ENCODE assay signal across 8 cellular contexts in the genomic region with DNA sequence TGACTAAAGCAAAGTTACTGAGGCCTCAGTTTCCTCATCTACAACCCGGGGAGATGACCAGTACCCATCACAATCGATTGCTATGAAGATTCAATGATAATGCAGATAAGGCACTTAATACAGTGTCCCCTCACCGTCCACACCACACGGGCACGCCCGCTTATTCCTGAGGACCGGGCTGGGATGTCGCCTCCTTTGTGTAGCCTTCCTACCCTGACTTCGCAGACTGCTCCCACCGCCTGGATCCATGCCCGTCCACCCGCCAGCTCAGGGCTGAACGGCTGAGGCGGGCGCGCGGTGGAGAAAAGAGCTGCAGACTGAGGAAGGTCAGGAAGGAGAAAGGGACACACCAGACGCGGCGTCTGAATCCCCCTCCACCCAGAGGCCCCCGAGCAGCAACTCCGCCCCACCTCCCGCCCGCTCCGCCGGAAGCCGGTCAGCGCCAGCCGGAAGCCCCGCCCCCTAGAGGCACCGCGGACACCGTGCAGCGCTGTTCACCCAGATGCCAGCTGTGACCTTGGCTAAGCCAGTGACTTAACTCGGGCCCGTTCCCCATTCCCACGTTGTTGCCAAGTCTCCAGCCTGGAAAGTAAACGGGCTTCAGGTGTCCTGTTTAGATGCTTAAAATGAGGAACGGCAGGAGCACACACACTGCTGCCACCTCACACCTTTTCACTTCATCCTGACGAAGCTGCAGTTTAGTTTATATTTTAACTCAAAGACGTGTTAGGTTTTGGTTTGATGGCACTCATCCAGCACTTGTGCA.
A peak's percentile ranks its signal among the peaks of the same experiment; 100 is the strongest.
DNase-seq lines count a peak whose midpoint lies in the region; ATAC-seq, FAIRE-seq and TF ChIP-seq lines count a peak whose summit lies in the region.

KRABD2 (minus strand) TSS at position 403 of the 766 bp plus-strand sequence.

- ATAC-seq in A549 (peak; percentile 93 to 95), GM18858 (IDR thresholded peaks at IDR 0.05; ENCODE audit: unreplicated experiment) (peak; percentile 46), HG03139 (IDR thresholded peaks at IDR 0.05; ENCODE audit: unreplicated experiment) (peak; percentile 69)

- no peak for TF ChIP-seq EP300 in A549 (IDR thresholded peaks at IDR 0.05)

- no peak for TF ChIP-seq RAD21 in A549 (conservative IDR thresholded peaks at IDR 0.05 in 1 of 2, IDR thresholded peaks at IDR 0.05 in 1 of 2)

- peaks cover 55% of the 10 kb centered on the region for H3K4me1 ChIP-seq in A549

- TF ChIP-seq CTCF in A549 (IDR thresholded peaks at IDR 0.05) = peak; percentile 38

- no peaks in the 10 kb centered on the region for H3K27me3 ChIP-seq in layer of hippocampus (ENCODE audit: control insufficient read depth, insufficient read depth, low read length)

- POLR2A ChIA-PET in A549 (lab: Yijun Ruan, JAX) = interaction anchor here (0.6 to 2.5 kb wide), 11 partner anchors 14 to 749 kb away, joined by 3 to 14 read pairs (median 3); partner anchors contain the start of genes CTC1, NDEL1, PFAS and SAT2

- H3K4me3 ChIP-seq in A549 = peak within 1 kb of the TSS; percentile 50

- CTCF ChIA-PET in A549 (lab: Yijun Ruan, JAX) = interaction anchor here (0.6 to 2.2 kb wide), 22 partner anchors 11 to 1886 kb away, joined by 3 to 7 read pairs (median 4); partner anchors contain the start of genes BORCS6 and NDEL1

- 2% methylated on average over 34 of the region's 41 CpGs for WGBS in A549 (ENCODE audit: missing lambda C conversion rate)

- H3K4me2 ChIP-seq in A549 = peak within 1 kb of the TSS; percentile 91

- DNase-seq in A549 (ENCODE audit: low read depth in 1 of 2, low spot score in 1 of 2) = peak; percentile 92 to 99
- DNase-seq in NCI-H460 (ENCODE audit: extremely low read depth, low read depth) = peak; percentile 88
- peak; percentile 86 to 88 for DNase-seq in activated CD4-positive, alpha-beta T cell treated with anti-CD3 and anti-CD28 coated beads for 4 hours
- peak; percentile 70 to 86 for DNase-seq in stimulated activated CD4-positive, alpha-beta T cell treated with anti-CD3 and anti-CD28 coated beads, Interleukin-1b, Interleukin-23, amount 100 ng/mL, for 1 hour (ENCODE audit: low read depth in 2 of 2)

- H3K9me3 ChIP-seq in A549 = no peaks in the 10 kb centered on the region

- peak within 1 kb of the TSS; percentile 76 to 93 for H3K27ac ChIP-seq in A549
- peak within 1 kb of the TSS; percentile 96 for H3K27ac ChIP-seq in cingulate gyrus (ENCODE audit: low read depth, low read length)
- peak within 1 kb of the TSS; percentile 87 for H3K27ac ChIP-seq in layer of hippocampus (ENCODE audit: low read depth, low read length)

- FAIRE-seq in A549 (lab: Jason Lieb, UNC) = no peak

- TF ChIP-seq POLR2A in A549 (IDR thresholded peaks at IDR 0.05; ENCODE audit: low read length) = peak; percentile 93

TF ChIP-seq in A549, 52 proteins besides CTCF, POLR2A, EP300 and RAD21 (continues in another document):
- TF ChIP-seq FOSB (CRISPR knock-in tag; IDR thresholded peaks at IDR 0.05) = peak; percentile 94
- peak; percentile 97 for TF ChIP-seq HOXA7 (CRISPR knock-in tag; IDR thresholded peaks at IDR 0.05)
- TF ChIP-seq HOXB5 (CRISPR knock-in tag; IDR thresholded peaks at IDR 0.05) = 0 out of 2 replicates have a peak, but pooled peaks have one; percentile 17
- peak; percentile 50 for TF ChIP-seq CHD2 (IDR thresholded peaks at IDR 0.05; ENCODE audit: low read length, partially characterized antibody)
- TF ChIP-seq HEYL (CRISPR knock-in tag; IDR thresholded peaks at IDR 0.05) = no peak
- no peak; the same call in 1 of the 2 replicates for TF ChIP-seq PHF8 (IDR thresholded peaks at IDR 0.05; ENCODE audit: borderline replicate concordance, low read depth)
- peak; percentile 55; the same call in 1 of the 2 replicates for TF ChIP-seq E2F6 (IDR thresholded peaks at IDR 0.05; ENCODE audit: borderline replicate concordance, low read depth)
- peak; percentile 97 for TF ChIP-seq BCL3 (IDR thresholded peaks at IDR 0.05)
- peak; percentile 99 for TF ChIP-seq POLR2AphosphoS2 (conservative IDR thresholded peaks at IDR 0.05; ENCODE audit: low read length)
- peak; percentile 57; the same call in 1 of the 2 replicates for TF ChIP-seq ATOH8 (CRISPR knock-in tag; IDR thresholded peaks at IDR 0.05; ENCODE audit: low read depth)
- 0 out of 3 replicates have a peak, but pooled peaks have one; percentile 15 for TF ChIP-seq SMC3 (IDR thresholded peaks at IDR 0.05)
- peak; percentile 97 for TF ChIP-seq ESRRA (IDR thresholded peaks at IDR 0.05; ENCODE audit: borderline replicate concordance, low read length)
- no peak for TF ChIP-seq ZFP36 (IDR thresholded peaks at IDR 0.05; ENCODE audit: borderline replicate concordance, partially characterized antibody)
- TF ChIP-seq GATA3 (IDR thresholded peaks at IDR 0.05; ENCODE audit: borderline replicate concordance) = 0 out of 2 replicates have a peak, but pooled peaks have one; percentile 52
- peak; percentile 95 for TF ChIP-seq RARB (CRISPR knock-in tag; IDR thresholded peaks at IDR 0.05)
- peak; percentile 84 for TF ChIP-seq TP53 (CRISPR knock-in tag; IDR thresholded peaks at IDR 0.05)
- TF ChIP-seq EHMT2 (IDR thresholded peaks at IDR 0.05; ENCODE audit: low read depth) = no peak
- no peak for TF ChIP-seq KDM5A (IDR thresholded peaks at IDR 0.05)
- TF ChIP-seq, protein P1, sequence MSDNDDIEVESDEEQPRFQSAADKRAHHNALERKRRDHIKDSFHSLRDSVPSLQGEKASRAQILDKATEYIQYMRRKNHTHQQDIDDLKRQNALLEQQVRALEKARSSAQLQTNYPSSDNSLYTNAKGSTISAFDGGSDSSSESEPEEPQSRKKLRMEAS (IDR thresholded peaks at IDR 0.05) = peak; percentile 89
- TF ChIP-seq REST (IDR thresholded peaks at IDR 0.05) = peak; percentile 40; the same call in 1 of the 2 replicates
- TF ChIP-seq RFX5 (IDR thresholded peaks at IDR 0.05) = no peak
- TF ChIP-seq JUN (IDR thresholded peaks at IDR 0.05) = peak; percentile 98 to 99
- TF ChIP-seq, protein P2, sequence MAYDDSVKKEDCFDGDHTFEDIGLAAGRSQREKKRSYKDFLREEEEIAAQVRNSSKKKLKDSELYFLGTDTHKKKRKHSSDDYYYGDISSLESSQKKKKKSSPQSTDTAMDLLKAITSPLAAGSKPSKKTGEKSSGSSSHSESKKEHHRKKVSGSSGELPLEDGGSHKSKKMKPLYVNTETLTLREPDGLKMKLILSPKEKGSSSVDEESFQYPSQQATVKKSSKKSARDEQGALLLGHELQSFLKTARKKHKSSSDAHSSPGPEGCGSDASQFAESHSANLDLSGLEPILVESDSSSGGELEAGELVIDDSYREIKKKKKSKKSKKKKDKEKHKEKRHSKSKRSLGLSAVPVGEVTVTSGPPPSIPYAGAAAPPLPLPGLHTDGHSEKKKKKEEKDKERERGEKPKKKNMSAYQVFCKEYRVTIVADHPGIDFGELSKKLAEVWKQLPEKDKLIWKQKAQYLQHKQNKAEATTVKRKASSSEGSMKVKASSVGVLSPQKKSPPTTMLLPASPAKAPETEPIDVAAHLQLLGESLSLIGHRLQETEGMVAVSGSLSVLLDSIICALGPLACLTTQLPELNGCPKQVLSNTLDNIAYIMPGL (CRISPR knock-in tag; IDR thresholded peaks at IDR 0.05; ENCODE audit: borderline replicate concordance) = peak; percentile 83

Comparison
In these comparisons a context has a peak if more than half of its experiments do, and no peak if none do; other contexts are left out.
1. Peak in every context shown above with its lines: DNase-seq, ATAC-seq, H3K4me3 ChIP-seq and H3K27ac ChIP-seq.